Comparison of ENCODE assay signal across 8 cellular contexts in genomic region chr5:10600629-10601245, GRCh38. TPM values are rescaled to one million over a fixed set of nuclear protein-coding genes. Genes with fewer than 3 reads are reported as not detected.
A peak's percentile ranks its signal among the peaks of the same experiment; 100 is the strongest.
DNase-seq lines count a peak whose midpoint lies in the region; ATAC-seq and TF ChIP-seq lines count a peak whose summit lies in the region.

No MANE protein-coding gene starts in this region.

- H3K4me3 ChIP-seq in IMR-90 (ENCODE audit: insufficient read depth, low read depth, low read length) = no peak overlapping the region
- no peak overlapping the region for H3K4me3 ChIP-seq in CD4-positive, alpha-beta memory T cell (ENCODE audit: low read length in 2 of 2)
- no peak overlapping the region for H3K4me3 ChIP-seq in aorta (ENCODE audit: low read length in 2 of 2)

- peaks cover 0 to under 1% of the 10 kb centered on the region in 2 donors for H3K36me3 Mint-ChIP-seq in CD4-positive, alpha-beta memory T cell

- H3K9ac ChIP-seq in IMR-90 (ENCODE audit: low read depth, low read length) = no peak overlapping the region

- peak overlapping the region; percentile 7; the same call in 1 of the 2 replicates for H3K4ac ChIP-seq in IMR-90 (ENCODE audit: low read depth, low read length)

- H3K9me3 ChIP-seq in IMR-90 (ENCODE audit: control insufficient read depth, insufficient read depth, low read length) (no peaks in the 10 kb centered on the region), aorta (ENCODE audit: control insufficient read depth, low read length) (no peaks in the 10 kb centered on the region)
- H3K9me3 ChIP-seq in CD4-positive, alpha-beta memory T cell (ENCODE audit: control insufficient read depth in 1 of 2, low read length in 2 of 2) = no peaks in the 10 kb centered on the region

- H2BK20ac ChIP-seq in IMR-90 (ENCODE audit: low read depth, low read length) = no peak overlapping the region; the same call in 1 of the 2 replicates

- no peak overlapping the region for H3K56ac ChIP-seq in IMR-90 (ENCODE audit: extremely low read depth, insufficient read depth, low read length)

- peaks cover 8 to 54% of the 10 kb centered on the region in 2 experiments for H3K79me1 ChIP-seq in IMR-90 (ENCODE audit: low read depth in 1 of 2, low read length in 2 of 2)

- no peak overlapping the region for H3K23ac ChIP-seq in IMR-90 (ENCODE audit: low read depth, low read length)

- TF ChIP-seq RAD21 in IMR-90 (IDR thresholded peaks at IDR 0.05; ENCODE audit: low read length) = no peak

- H3K18ac ChIP-seq in IMR-90 (ENCODE audit: low read depth, low read length) = no peak overlapping the region

- no peak for TF ChIP-seq CTCF in IMR-90 (conservative IDR thresholded peaks at IDR 0.05; ENCODE audit: low read depth, low read length)

- dilution Hi-C loops in IMR-90 (cut with HindIII; ENCODE audit: low sequenced_read_pairs, unreplicated experiment) = no loop called here

- no peak overlapping the region for H2BK120ac ChIP-seq in IMR-90 (ENCODE audit: low read depth, low read length)

- ATAC-seq in GM18498 (IDR thresholded peaks at IDR 0.05; ENCODE audit: unreplicated experiment) = peak; percentile 79
- peak; percentile 80 for ATAC-seq in GM21529 (IDR thresholded peaks at IDR 0.05; ENCODE audit: unreplicated experiment)
- ATAC-seq in IMR-90 (ENCODE audit: low read depth) = no peak
- ATAC-seq in aorta (ENCODE audit: low FRiP score) = no peak

- peaks cover 15% of the 10 kb centered on the region for H3K9me1 ChIP-seq in IMR-90 (ENCODE audit: insufficient read depth, low read length)

- DNase-seq in IMR-90 (no peak), dermis blood vessel endothelial cell (peak; percentile 26), H4 (ENCODE audit: low spot score) (no peak), aorta (no peak)
- DNase-seq in CD4-positive, alpha-beta memory T cell = no peak

- peak overlapping the region; percentile 67; the same call in 1 of the 2 replicates for H2AK5ac ChIP-seq in IMR-90 (ENCODE audit: low read depth, low read length)

- H4K91ac ChIP-seq in IMR-90 (ENCODE audit: insufficient read depth, low read depth, low read length) = no peak overlapping the region

- in situ Hi-C loops in IMR-90 (cut with MboI; ENCODE audit: low sequenced_read_pairs) = no loop called here

- H3K4me2 ChIP-seq in IMR-90 (ENCODE audit: low read depth, low read length) = no peak overlapping the region

- no peak overlapping the region; the same call in 2 of the 3 replicates for H2BK15ac ChIP-seq in IMR-90 (ENCODE audit: low read depth, low read length)

- peaks cover 30% of the 10 kb centered on the region; the same call in 1 of the 2 replicates for H4K20me1 ChIP-seq in IMR-90 (ENCODE audit: insufficient read depth, low read length)

- no peak overlapping the region for H4K5ac ChIP-seq in IMR-90 (ENCODE audit: low read depth, low read length)

- H2AK9ac ChIP-seq in IMR-90 (replicated peaks; ENCODE audit: low read depth, low read length, poor library complexity) = peak overlapping the region; percentile 77

- intact Hi-C loops in IMR-90 (cut with micrococcal nuclease) (no loop called here), aorta (cut with DNase I) (no loop called here)
- intact Hi-C loops in CD4-positive, alpha-beta memory T cell (cut with micrococcal nuclease) = no loop called here

- no peaks in the 10 kb centered on the region for H3K27me3 ChIP-seq in IMR-90 (ENCODE audit: control insufficient read depth, insufficient read depth, low read length)
- H3K27me3 ChIP-seq in CD4-positive, alpha-beta memory T cell (ENCODE audit: insufficient read depth, low read length) = no peaks in the 10 kb centered on the region
- H3K27me3 ChIP-seq in aorta (ENCODE audit: control insufficient read depth in 1 of 2, insufficient read depth in 2 of 2, low read length in 1 of 2) = no peaks in the 10 kb centered on the region

- no peak overlapping the region; a peak in 1 of 4 replicates for H4K8ac ChIP-seq in IMR-90 (ENCODE audit: low read depth in 2 of 2, low read length in 2 of 2)

- peaks cover 13% of the 10 kb centered on the region for H3K4me1 ChIP-seq in IMR-90 (ENCODE audit: control insufficient read depth, insufficient read depth, low read length)
- peaks cover 21% of the 10 kb centered on the region for H3K4me1 ChIP-seq in CD4-positive, alpha-beta memory T cell (ENCODE audit: insufficient read depth, low read length)
- H3K4me1 ChIP-seq in aorta (ENCODE audit: control insufficient read depth in 1 of 2, insufficient read depth in 2 of 2, low read length in 2 of 2) = no peaks in the 10 kb centered on the region

- POLR2A ChIA-PET in IMR-90 (lab: Charles Lee; ENCODE audit: unreplicated experiment) = no interaction called here
- POLR2A ChIA-PET in CD4-positive, alpha-beta memory T cell (lab: Charles Lee; ENCODE audit: partially characterized antibody) = no interaction called here

- peak overlapping the region in 4 of 8 donors; percentile 64 to 84 (median 76) for H3K4me3 Mint-ChIP-seq in CD4-positive, alpha-beta memory T cell

- peak overlapping the region; percentile 84 for H2AFZ ChIP-seq in IMR-90 (replicated peaks; ENCODE audit: low read length, poor library complexity)

- no peak overlapping the region for H3K14ac ChIP-seq in IMR-90 (replicated peaks; ENCODE audit: low read depth, low read length)

- H3K27me3 Mint-ChIP-seq in CD4-positive, alpha-beta memory T cell = peaks cover 0 to 2% of the 10 kb centered on the region in 2 donors

- H3K27ac ChIP-seq in IMR-90 (ENCODE audit: insufficient read depth, low read length) (peak overlapping the region; percentile 2; the same call in 1 of the 2 replicates), temporal lobe (ENCODE audit: low read depth, low read length) (peak overlapping the region; percentile 82), aorta (ENCODE audit: low read depth in 1 of 2, low read length in 2 of 2) (no peak overlapping the region)
- no peak overlapping the region for H3K27ac ChIP-seq in CD4-positive, alpha-beta memory T cell (ENCODE audit: low read depth, low read length)

- WGBS in IMR-90 (ENCODE audit: extremely low coverage in 2 of 2, insufficient read length in 1 of 2), 2 experiments = no CpG with 5 or more reads among the region's 5 CpGs
- 90 to 91% methylated on average over 5 of the region's 5 CpGs for WGBS in aorta, 2 donors

- TF ChIP-seq POLR2A in IMR-90 (IDR thresholded peaks at IDR 0.05; ENCODE audit: low read depth, low read length) = no peak

- H3K9me3 Mint-ChIP-seq in CD4-positive, alpha-beta memory T cell = peaks cover 0 to 5% (median 0%) of the 10 kb centered on the region in 8 donors

- H3K4me1 Mint-ChIP-seq in CD4-positive, alpha-beta memory T cell = peaks cover 15 to 27% (median 19%) of the 10 kb centered on the region in 4 donors

- H3K36me3 ChIP-seq in IMR-90 (ENCODE audit: control insufficient read depth, insufficient read depth, low read length) = no peaks in the 10 kb centered on the region
- H3K36me3 ChIP-seq in CD4-positive, alpha-beta memory T cell (ENCODE audit: insufficient read depth, low read length) = no peaks in the 10 kb centered on the region
- no peaks in the 10 kb centered on the region for H3K36me3 ChIP-seq in aorta (ENCODE audit: control insufficient read depth in 1 of 2, insufficient read depth in 2 of 2, low read length in 1 of 2)

- peak overlapping the region; percentile 3 for H2BK5ac ChIP-seq in IMR-90 (ENCODE audit: low read depth, low read length, poor library complexity, severe bottlenecking)

- peak overlapping the region in 1 of 7 donors; percentile 84 for H3K27ac Mint-ChIP-seq in CD4-positive, alpha-beta memory T cell

- no TSS peak for BruUV-seq in IMR-90 (replicated peaks; lab: Mats Ljungman, UMichigan)

- CTCF ChIA-PET in IMR-90 (lab: Yijun Ruan, JAX) = no interaction called here
- CTCF ChIA-PET in CD4-positive, alpha-beta memory T cell (lab: Charles Lee; ENCODE audit: partially characterized antibody) = interaction anchor here (1.9 kb wide), 1 partner anchor 27 kb away, joined by 5 read pairs; no protein-coding TSS in a partner anchor

TF ChIP-seq in IMR-90, 13 proteins besides CTCF, POLR2A, EP300 and RAD21 (continues in another document):
- no peak for TF ChIP-seq RCOR1 (IDR thresholded peaks at IDR 0.05; ENCODE audit: insufficient replicate concordance, low read length)
- no peak for TF ChIP-seq RFX5 (IDR thresholded peaks at IDR 0.05; ENCODE audit: low read depth, low read length)
- no peak for TF ChIP-seq MAZ (IDR thresholded peaks at IDR 0.05; ENCODE audit: borderline replicate concordance, low read depth, low read length)
- TF ChIP-seq FOS (IDR thresholded peaks at IDR 0.05; ENCODE audit: low read depth, low read length) = no peak
- TF ChIP-seq MXI1 (IDR thresholded peaks at IDR 0.05; ENCODE audit: borderline replicate concordance, low read depth, low read length) = no peak
- no peak for TF ChIP-seq USF2 (IDR thresholded peaks at IDR 0.05; ENCODE audit: low read depth, low read length)
- TF ChIP-seq NFE2L2 (IDR thresholded peaks at IDR 0.05; ENCODE audit: low read depth, low read length) = no peak
- TF ChIP-seq SMC3 (IDR thresholded peaks at IDR 0.05; ENCODE audit: low read depth, low read length) = no peak
- no peak for TF ChIP-seq BHLHE40 (IDR thresholded peaks at IDR 0.05; ENCODE audit: low read depth, low read length)
- TF ChIP-seq CHD1 (IDR thresholded peaks at IDR 0.05; ENCODE audit: low read depth, low read length) = no peak
- no peak for TF ChIP-seq CEBPB (IDR thresholded peaks at IDR 0.05; ENCODE audit: low read depth, low read length)
- no peak for TF ChIP-seq MAFK (IDR thresholded peaks at IDR 0.05; ENCODE audit: low read depth, low read length)

RNA-seq across cellular contexts. Expression of gene ANKRD33B, which starts 36.9 kb away (rescaled TPM):
- total RNA-seq in IMR-90 (2012; rRNA removed) (2.5 and 2.8 TPM in 2 replicates), dermis blood vessel endothelial cell (2.0 and 3.4 TPM in 2 replicates), temporal lobe (3.0 TPM), aorta (1 to 10 TPM; 3.3 to 4.9 TPM)
- polyA plus RNA-seq in IMR-90 (2012; rRNA removed) (3.3 and 3.8 TPM in 2 replicates), aorta (1 to 10 TPM in 1 of 2 donors, under 1 TPM in 1; 0.75 to 3.2 TPM)
- 2.2 and 3.2 TPM in 2 replicates for polyA plus RNA-seq in IMR-90 (2012; cell fraction: cytosol; rRNA removed)
- 13.5 and 13.8 TPM in 2 replicates for polyA plus RNA-seq in IMR-90 (2012; cell fraction: nucleus; rRNA removed; ENCODE audit: low replicate concordance)
- 1.1 and 1.3 TPM in 2 replicates for total RNA-seq in H4 (2014; rRNA removed; shearing (Covaris generic))
- 1 to 10 TPM; 2.0 to 2.3 TPM for total RNA-seq in CD4-positive, alpha-beta memory T cell
- polyA plus RNA-seq in CD4-positive, alpha-beta memory T cell = under 1 TPM; 0.05 to 0.37 TPM

Comparison
In these comparisons a context has a peak if more than half of its experiments do, and no peak if none do; other contexts are left out.
1. ATAC-seq: peak in GM18498 (single experiment) and GM21529 (single experiment); none in IMR-90 (single experiment) and aorta (single experiment).
2. H3K27ac ChIP-seq: peak in IMR-90 (single experiment) and temporal lobe (single experiment); none in CD4-positive, alpha-beta memory T cell (single experiment) and aorta (0 of 2).